Comparison of ENCODE assay signal across 28 cellular contexts in genomic region chr21:36554411-36555157, GRCh38.
"Had no signal": no experiment of that assay in that cellular context is flagged by ENCODE, and none has a peak within 500 bp of the region (broad histone marks: within the 10 kb centered on the region; RNA-seq: fewer than 3 reads in every experiment).

No MANE protein-coding gene starts in this region.

- ATAC-seq: activated T-cell treated with anti-CD3 and anti-CD28 coated beads, Interleukin-2, amount 50 U/mL, for 72 hours; T-helper 17 cell; WTC11 had no signal

- H3K4me3 ChIP-seq: MG63, Peyer's patch had no signal

- H3K27me3 ChIP-seq: MG63, Peyer's patch had no signal

- H3K9me3 Mint-ChIP-seq: activated T-helper 2 cell treated with anti-CD3 and anti-CD28 coated beads, Interferon-gamma antibody, Interleukin-2, Interleukin-4, amounts not matched to agents 10 μg/mL and 5 μg/mL and 100 μg/mL, durations not matched to agents 14 hours and 24 hours and 36 hours had no signal

- H3K4me1 Mint-ChIP-seq: IgD-negative memory B cell, T-helper 17 cell had no signal

- H3K27ac ChIP-seq: KMS-11, Peyer's patch had no signal

- H3K9ac ChIP-seq: KMS-11 had no signal

- H3K4me2 ChIP-seq: KMS-11 had no signal

- H3K27ac Mint-ChIP-seq: activated T-cell treated with anti-CD3 and anti-CD28 coated beads, Interleukin-2, amount 50 U/mL, for 72 hours; activated T-helper 2 cell treated with anti-CD3 and anti-CD28 coated beads, Interferon-gamma antibody, Interleukin-2, Interleukin-4, amounts not matched to agents 10 μg/mL and 5 μg/mL and 100 μg/mL, durations not matched to agents 14 hours and 24 hours and 36 hours; IgD-negative memory B cell; T-helper 17 cell had no signal

- H3K4me3 Mint-ChIP-seq: activated T-cell treated with anti-CD3 and anti-CD28 coated beads, Interleukin-2, amount 50 U/mL, for 72 hours; IgD-negative memory B cell; T-helper 17 cell; WTC11 had no signal

- H3K4me1 ChIP-seq: Peyer's patch had no signal

- H3K36me3 ChIP-seq: MG63, Peyer's patch had no signal

- DNase-seq: activated CD4-positive, alpha-beta T cell treated with anti-CD3 and anti-CD28 coated beads for 48 hours; activated CD4-positive, alpha-beta T cell treated with anti-CD3 and anti-CD28 coated beads, Interleukin-2, amount 50 U/mL, for 4 hours; activated CD4-positive, CD25-positive, alpha-beta regulatory T cell treated with anti-CD3 and anti-CD28 coated beads, Interleukin-2, amount 50 U/mL, for 72 hours; activated gamma-delta T cell treated with Interleukin-2 at 50 U/mL for 16 hours; activated naive CD4-positive, alpha-beta T cell treated with anti-CD3 and anti-CD28 coated beads, Interleukin-2, amount 50 U/mL, for 16 hours; activated T-cell treated with anti-CD3 and anti-CD28 coated beads, Interleukin-2, amount 50 U/mL, for 72 hours; aorta; central memory CD4-positive, alpha-beta T cell; MG63; MV-4-11; NCI-H1092 treated with DMSO at 0.1 percent for 48 hours; NCI-H1417 treated with DMSO at 0.1 percent for 48 hours; NCI-H1694; NCI-H2029; NCI-H2107; NCI-H2171 treated with DMSO at 0.1 percent for 48 hours; NCI-H226; NCI-H69; NK-92 treated with Interleukin-12 subunit alpha and Interleukin-12 subunit beta, amount 100 ng/mL, for 24 hours; Peyer's patch; SHP77 treated with DMSO at 0.1 percent for 48 hours; T-helper 17 cell; T-helper 9 cell had no signal

- H3K36me3 Mint-ChIP-seq: IgD-negative memory B cell, WTC11 had no signal

- H3K9me3 ChIP-seq: MG63, Peyer's patch had no signal

- FAIRE-seq: bronchial epithelial cell had no signal
